18 cellular contexts compared by ENCODE assay signal in the genomic region with DNA sequence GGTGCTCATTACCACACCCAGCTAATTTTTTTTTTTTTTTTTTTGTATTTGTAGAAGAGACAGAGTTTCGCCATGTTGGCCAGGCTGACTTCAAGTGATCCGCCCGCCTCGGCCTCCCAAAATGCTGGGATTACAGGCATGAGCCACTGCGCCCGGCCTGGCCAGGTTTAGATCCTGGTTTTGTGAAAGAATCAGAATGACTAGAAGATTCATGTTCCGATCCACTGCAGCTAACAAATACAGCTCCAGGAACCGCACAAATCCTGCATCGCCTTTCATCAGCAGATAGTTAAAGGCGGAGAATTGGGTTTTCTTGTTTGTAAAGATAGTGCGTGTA.
DNase-seq lines count a peak whose midpoint lies in the region; ATAC-seq and TF ChIP-seq lines count a peak whose summit lies in the region.
"Had no signal": no experiment of that assay in that cellular context is flagged by ENCODE, and none has a peak within 500 bp of the region (broad histone marks: within the 10 kb centered on the region; RNA-seq: fewer than 3 reads in every experiment).

No MANE protein-coding gene starts in this region.

- no peaks in the 10 kb centered on the region; the same call in 1 of the 2 replicates for H3K4me1 ChIP-seq in H9 (ENCODE audit: insufficient read depth, low read length)
- H3K4me1 ChIP-seq in Panc1 (ENCODE audit: control insufficient read depth, insufficient read depth, low read length) = peaks cover 13% of the 10 kb centered on the region; the same call in 1 of the 2 replicates
- H3K4me1 ChIP-seq in lower lobe of right lung = no peaks in the 10 kb centered on the region
- H3K4me1 ChIP-seq in smooth muscle cell (ENCODE audit: low read depth) = peaks cover 9% of the 10 kb centered on the region
- peaks cover 11% of the 10 kb centered on the region for H3K4me1 ChIP-seq in osteoblast (ENCODE audit: insufficient read depth, low read length)

- no peak overlapping the region for H3K56ac ChIP-seq in H9 (ENCODE audit: insufficient read length, low read depth, low read length)

- H3K9me3 ChIP-seq in H9 (ENCODE audit: control insufficient read depth, low read depth, low read length) (no peaks in the 10 kb centered on the region), Panc1 (ENCODE audit: control insufficient read depth, insufficient read depth, low read depth, low read length) (no peaks in the 10 kb centered on the region), lower lobe of right lung (no peaks in the 10 kb centered on the region), smooth muscle cell (replicated peaks; ENCODE audit: low read depth) (no peaks in the 10 kb centered on the region), osteoblast (ENCODE audit: low read depth, low read length) (no peaks in the 10 kb centered on the region)
- H3K9me3 ChIP-seq: HAP-1 had no signal

- H3F3A ChIP-seq in smooth muscle cell (ENCODE audit: low read depth) = peaks cover 8% of the 10 kb centered on the region

- no peak overlapping the region for H3K4ac ChIP-seq in H9 (ENCODE audit: low read depth, low read length)

- no peak overlapping the region for H4K8ac ChIP-seq in H9 (replicated peaks; ENCODE audit: insufficient read length, low read depth, low read length)

- no peak overlapping the region for H2BK15ac ChIP-seq in H9 (ENCODE audit: low read depth, low read length)

- H4K91ac ChIP-seq in H9 (ENCODE audit: insufficient read length, low read depth, low read length) = no peak overlapping the region

- H3K4me2 ChIP-seq in H9 (ENCODE audit: insufficient read depth, insufficient read length, low read length) (no peak overlapping the region), smooth muscle cell (no peak overlapping the region), osteoblast (ENCODE audit: insufficient read depth, low read length) (no peak overlapping the region)

- H3K9ac ChIP-seq in H9 (ENCODE audit: extremely low read depth, insufficient read length, low read length) = no peak overlapping the region
- H3K9ac ChIP-seq in smooth muscle cell (ENCODE audit: low read depth) = no peak overlapping the region

- no peaks in the 10 kb centered on the region for H3K9me3 Mint-ChIP-seq in H9
- H3K9me3 Mint-ChIP-seq: CD4-positive, alpha-beta memory T cell had no signal

- H3K27me3 ChIP-seq in H9 (ENCODE audit: insufficient read depth, low read length) (no peaks in the 10 kb centered on the region), Panc1 (ENCODE audit: control insufficient read depth, insufficient read depth, low read length) (no peaks in the 10 kb centered on the region), lower lobe of right lung (ENCODE audit: low read depth) (no peaks in the 10 kb centered on the region), smooth muscle cell (ENCODE audit: low read depth) (no peaks in the 10 kb centered on the region), osteoblast (ENCODE audit: insufficient read depth, low read length) (no peaks in the 10 kb centered on the region)

- H2BK12ac ChIP-seq in H9 (ENCODE audit: insufficient read length, low read depth, low read length) = no peak overlapping the region

- H3K27ac ChIP-seq in H9 (ENCODE audit: insufficient read length, low read depth, low read length) (no peak overlapping the region), Panc1 (ENCODE audit: low read length) (peak overlapping the region; percentile 25), lower lobe of right lung (peak overlapping the region; percentile 36), smooth muscle cell (ENCODE audit: low read depth) (peak overlapping the region; percentile 26), osteoblast (ENCODE audit: low read depth, low read length) (no peak overlapping the region)

- CTCF ChIA-PET in Panc1 (lab: Charles Lee) = interaction anchor here (0.6 kb wide), 1 partner anchor 174 kb away, joined by 8 read pairs; no protein-coding TSS in a partner anchor

- no peak overlapping the region for H3T11ph ChIP-seq in H9 (ENCODE audit: low read length)

- no peaks in the 10 kb centered on the region for H3K79me1 ChIP-seq in H9 (ENCODE audit: insufficient read depth, low read depth, low read length, poor library complexity, severe bottlenecking)

- H3K36me3 ChIP-seq in Panc1 (ENCODE audit: control insufficient read depth, insufficient read depth, low read length) = 0 out of 2 replicates have a peak, but pooled peaks cover 3% of the 10 kb centered on the region
- H3K36me3 ChIP-seq in lower lobe of right lung = peaks cover 7% of the 10 kb centered on the region
- peaks cover 14% of the 10 kb centered on the region for H3K36me3 ChIP-seq in smooth muscle cell (ENCODE audit: low read depth)
- H3K36me3 ChIP-seq in osteoblast (ENCODE audit: insufficient read depth, low read length) = peaks cover 20% of the 10 kb centered on the region

- no peak overlapping the region for H3K14ac ChIP-seq in H9 (ENCODE audit: insufficient read depth, low read length)

- no peak overlapping the region for H3K4me3 ChIP-seq in Panc1 (ENCODE audit: low read depth in 2 of 2, low read length in 2 of 2)
- no peak overlapping the region for H3K4me3 ChIP-seq in lower lobe of right lung
- H3K4me3 ChIP-seq in smooth muscle cell = no peak overlapping the region
- no peak overlapping the region for H3K4me3 ChIP-seq in osteoblast (ENCODE audit: insufficient read depth, low read length)
- H3K4me3 ChIP-seq: HAP-1 had no signal

- no TSS peak for BruUV-seq in Panc1 (replicated peaks; lab: Mats Ljungman, UMichigan)

- H3K36me3 Mint-ChIP-seq in H9 (ENCODE audit: insufficient read depth in 1 of 3, low read depth in 3 of 3) = peaks cover 25 to 29% (median 27%) of the 10 kb centered on the region in 3 experiments

- H3K27ac Mint-ChIP-seq in H9 = 0 out of 7 replicates have a peak overlapping the region, but pooled peaks of 2 of the 3 experiments have one; percentile 60 to 79
- H3K27ac Mint-ChIP-seq: B cell had no signal

- no peak overlapping the region for H2BK5ac ChIP-seq in H9 (ENCODE audit: insufficient read length, low read length)

- no peak overlapping the region for H2BK20ac ChIP-seq in H9 (ENCODE audit: low read depth, low read length, poor library complexity, severe bottlenecking)

- no peak overlapping the region for H2AFZ ChIP-seq in H9 (ENCODE audit: low read length)
- H2AFZ ChIP-seq in smooth muscle cell (ENCODE audit: low read depth) = no peak overlapping the region
- H2AFZ ChIP-seq in osteoblast (ENCODE audit: low read length) = no peak overlapping the region

- POLR2A ChIA-PET in Panc1 (lab: Charles Lee) = interaction anchor here (0.6 kb wide), 1 partner anchor 13 kb away, joined by 3 read pairs; no protein-coding TSS in a partner anchor

- in situ Hi-C loops in Panc1 (cut with HindIII; ENCODE audit: low pct_unique_long_range_greater_than_20kb, low sequenced_read_pairs) = no loop called here

- WGBS in H9 (ENCODE audit: extremely low coverage, insufficient read length, low lambda C conversion rate) = no CpG with 5 or more reads among the region's 11 CpGs
- WGBS in smooth muscle cell (ENCODE audit: low lambda C conversion rate) = 80% methylated on average over 11 of the region's 11 CpGs

- TF ChIP-seq CTCF in H9 (conservative IDR thresholded peaks at IDR 0.05) = no peak
- no peak for TF ChIP-seq CTCF in Panc1 (IDR thresholded peaks at IDR 0.05)
- no peak for TF ChIP-seq CTCF in lower lobe of right lung (IDR thresholded peaks at IDR 0.05)
- TF ChIP-seq CTCF in smooth muscle cell (IDR thresholded peaks at IDR 0.05; ENCODE audit: borderline replicate concordance, insufficient read depth, poor library complexity, severe bottlenecking) = no peak
- TF ChIP-seq CTCF in osteoblast (IDR thresholded peaks at IDR 0.05; ENCODE audit: extremely low read depth, low read depth, low read length) = no peak

- H4K5ac ChIP-seq in H9 (ENCODE audit: insufficient read length, low read depth, low read length) = no peak overlapping the region

- H3K79me2 ChIP-seq in H9 (ENCODE audit: insufficient read depth, low read length) = no peaks in the 10 kb centered on the region
- H3K79me2 ChIP-seq in smooth muscle cell (ENCODE audit: low read depth) = no peaks in the 10 kb centered on the region
- no peaks in the 10 kb centered on the region for H3K79me2 ChIP-seq in osteoblast (ENCODE audit: insufficient read depth, low read length)

- no peak for DNase-seq in H9
- DNase-seq in Panc1 (ENCODE audit: low read depth, low spot score) = no peak
- DNase-seq in lower lobe of right lung = no peak
- DNase-seq in smooth muscle cell (lab: John Stamatoyannopoulos, UW; ENCODE audit: unreplicated experiment) = no peak
- DNase-seq in dedifferentiated amniotic fluid mesenchymal stem cell (ENCODE audit: extremely low spot score) = no peak
- no peak for DNase-seq in osteoblast (ENCODE audit: insufficient read length, low spot score, missing footprints)
- DNase-seq in T-helper 9 cell = no peak
- DNase-seq: Calu3; CD4-positive, alpha-beta memory T cell; DMS53; Kasumi-1; MM.1S; NCI-H1105; NCI-H1694; NCI-H524 treated with DMSO at 0.1 percent for 48 hours; SHP77 had no signal

- peaks cover 31 to 42% of the 10 kb centered on the region in 2 experiments for H3K4me1 Mint-ChIP-seq in H9
- H3K4me1 Mint-ChIP-seq: CD4-positive, alpha-beta memory T cell had no signal

- intact Hi-C loops in Panc1 (cut with micrococcal nuclease; ENCODE audit: unreplicated experiment) = no loop called here
- intact Hi-C loops in lower lobe of right lung (cut with DNase I) = no loop called here

- no peak overlapping the region for H3K23ac ChIP-seq in H9 (ENCODE audit: insufficient read length, low read depth, low read length)

- H3K4me3 Mint-ChIP-seq in H9 = no peak overlapping the region
- H3K4me3 Mint-ChIP-seq: B cell; CD4-positive, alpha-beta memory T cell had no signal

- H4K20me1 ChIP-seq in H9 (ENCODE audit: control insufficient read depth, insufficient read depth, insufficient read length) (no peaks in the 10 kb centered on the region), smooth muscle cell (ENCODE audit: low read depth) (peaks cover 39% of the 10 kb centered on the region), osteoblast (ENCODE audit: insufficient read depth, low read length) (no peaks in the 10 kb centered on the region)

- H3K23me2 ChIP-seq in H9 (ENCODE audit: insufficient read length, low read depth, low read length, poor library complexity, severe bottlenecking) = no peaks in the 10 kb centered on the region

- H3K18ac ChIP-seq in H9 (ENCODE audit: insufficient read length, low read depth, low read length) = no peak overlapping the region

- no peak overlapping the region for H2BK120ac ChIP-seq in H9 (ENCODE audit: low read depth, low read length, poor library complexity, severe bottlenecking)

- H2AK5ac ChIP-seq in H9 (ENCODE audit: insufficient read length, low read length) = no peak overlapping the region

- H3K27me3 Mint-ChIP-seq in H9 (ENCODE audit: low read depth) = no peaks in the 10 kb centered on the region
- H3K27me3 Mint-ChIP-seq: B cell; CD4-positive, alpha-beta memory T cell had no signal

- no peak for ATAC-seq in Panc1
- ATAC-seq in lower lobe of right lung = no peak

Comparison
In these comparisons a context has a peak if more than half of its experiments do, and no peak if none do; other contexts are left out.
1. H3K27ac ChIP-seq: peak in Panc1 (single experiment), lower lobe of right lung (single experiment) and smooth muscle cell (single experiment); none in H9 (single experiment) and osteoblast (single experiment).